Comparison of ENCODE assay signal across 26 cellular contexts in genomic region chr2:38154395-38154794, GRCh38.
"Had no signal": no experiment of that assay in that cellular context is flagged by ENCODE, and none has a peak within 500 bp of the region (broad histone marks: within the 10 kb centered on the region; RNA-seq: fewer than 3 reads in every experiment).

No MANE protein-coding gene starts in this region.

- H3K36me3 Mint-ChIP-seq: activated CD8-positive, alpha-beta memory T cell treated with anti-CD3 and anti-CD28 coated beads, Interleukin-2, amount 10 ng/mL, durations not matched to agents 7 days and 5 days; T-cell had no signal

- ATAC-seq: activated CD8-positive, alpha-beta memory T cell treated with anti-CD3 and anti-CD28 coated beads, Interleukin-2, amount 10 ng/mL, durations not matched to agents 7 days and 5 days; activated CD8-positive, alpha-beta T cell treated with anti-CD3 and anti-CD28 coated beads for 36 hours; activated naive CD8-positive, alpha-beta T cell treated with anti-CD3 and anti-CD28 coated beads, Interleukin-2, amount 50 U/mL, for 24 hours; gastroesophageal sphincter; right lobe of liver; T-cell had no signal

- H2AFZ ChIP-seq: parathyroid adenoma had no signal

- DNase-seq: activated CD4-positive, alpha-beta T cell treated with anti-CD3 and anti-CD28 coated beads, Interleukin-2, amount 10 ng/mL, durations not matched to agents 7 days and 5 days; activated CD4-positive, CD25-positive, alpha-beta regulatory T cell treated with anti-CD3 and anti-CD28 coated beads, Interleukin-2, amount 50 U/mL, for 72 hours; activated CD8-positive, alpha-beta memory T cell treated with anti-CD3 and anti-CD28 coated beads, Interleukin-2, amount 10 ng/mL, durations not matched to agents 7 days and 5 days; activated CD8-positive, alpha-beta T cell treated with anti-CD3 and anti-CD28 coated beads for 36 hours; activated gamma-delta T cell; activated naive CD4-positive, alpha-beta T cell treated with anti-CD3 and anti-CD28 coated beads, Interleukin-2, amount 50 U/mL, for 16 hours; activated naive CD8-positive, alpha-beta T cell treated with anti-CD3 and anti-CD28 coated beads, Interleukin-2, amount 50 U/mL, for 24 hours; erythroblast; head of caudate nucleus; kidney; nephron progenitor cell; right lobe of liver; SK-N-SH; small intestine; stimulated activated CD4-positive, alpha-beta T cell treated with anti-CD3 and anti-CD28 coated beads, Interleukin-4, amount 100 ng/mL, for 1 hour; stimulated activated naive CD4-positive, alpha-beta T cell treated with Interleukin-2 at 50 U/mL for 16 hours; T-cell; WERI-Rb-1 had no signal

- H3K36me3 ChIP-seq: cardiac muscle cell, gastroesophageal sphincter, right lobe of liver, thoracic aorta, WERI-Rb-1 had no signal

- H3K27me3 ChIP-seq: cardiac muscle cell, gastroesophageal sphincter, right lobe of liver had no signal

- H3K79me2 ChIP-seq: parathyroid adenoma had no signal

- H3K4me2 ChIP-seq: SK-N-SH had no signal

- H3K4me3 Mint-ChIP-seq: activated CD4-positive, alpha-beta T cell treated with anti-CD3 and anti-CD28 coated beads, Interleukin-2, amount 10 ng/mL, durations not matched to agents 7 days and 5 days; activated CD8-positive, alpha-beta memory T cell treated with anti-CD3 and anti-CD28 coated beads, Interleukin-2, amount 10 ng/mL, durations not matched to agents 7 days and 5 days; activated CD8-positive, alpha-beta T cell treated with anti-CD3 and anti-CD28 coated beads for 36 hours; activated naive CD8-positive, alpha-beta T cell treated with anti-CD3 and anti-CD28 coated beads, Interleukin-2, amount 50 U/mL, for 24 hours; activated T-helper 1 cell treated with anti-CD3 and anti-CD28 coated beads, Interleukin-12 subunit alpha, Interleukin-12 subunit beta, Interleukin-2, Interleukin-4 antibody, amounts not matched to agents 30 ng/mL and 10 ng/mL and 1 ng/mL, durations not matched to agents 14 hours and 24 hours and 36 hours; nephron progenitor cell; T-cell; T-helper 2 cell treated with Interferon-gamma antibody and Interleukin-4, amounts not matched to agents 5 μg/mL and 100 μg/mL, for 36 hours; type B pancreatic cell had no signal

- H3K4me1 ChIP-seq: parathyroid adenoma had no signal

- H3K27me3 Mint-ChIP-seq: type B pancreatic cell had no signal

- H3K27ac ChIP-seq: cardiac muscle cell, gastroesophageal sphincter, parathyroid adenoma, right lobe of liver, thoracic aorta, WERI-Rb-1 had no signal

- H3K4me3 ChIP-seq: cardiac muscle cell, gastroesophageal sphincter, lung, right lobe of liver, thoracic aorta had no signal

- H3K9me3 ChIP-seq: gastroesophageal sphincter, right lobe of liver, SK-N-SH, thoracic aorta had no signal

- H3K4me1 Mint-ChIP-seq: activated CD4-positive, alpha-beta T cell treated with anti-CD3 and anti-CD28 coated beads, Interleukin-2, amount 10 ng/mL, durations not matched to agents 7 days and 5 days; activated CD8-positive, alpha-beta memory T cell treated with anti-CD3 and anti-CD28 coated beads, Interleukin-2, amount 10 ng/mL, durations not matched to agents 7 days and 5 days; activated naive CD8-positive, alpha-beta T cell treated with anti-CD3 and anti-CD28 coated beads, Interleukin-2, amount 50 U/mL, for 24 hours; T-cell had no signal

- H3K9ac ChIP-seq: parathyroid adenoma, SK-N-SH had no signal

- H3K9me3 Mint-ChIP-seq: activated CD4-positive, alpha-beta T cell treated with anti-CD3 and anti-CD28 coated beads, Interleukin-2, amount 10 ng/mL, durations not matched to agents 7 days and 5 days; activated CD8-positive, alpha-beta T cell treated with anti-CD3 and anti-CD28 coated beads for 36 hours; activated naive CD8-positive, alpha-beta T cell treated with anti-CD3 and anti-CD28 coated beads, Interleukin-2, amount 50 U/mL, for 24 hours; activated T-helper 1 cell treated with anti-CD3 and anti-CD28 coated beads, Interleukin-12 subunit alpha, Interleukin-12 subunit beta, Interleukin-2, Interleukin-4 antibody, amounts not matched to agents 30 ng/mL and 10 ng/mL and 1 ng/mL, durations not matched to agents 14 hours and 24 hours and 36 hours; nephron progenitor cell; T-cell; T-helper 2 cell treated with Interferon-gamma antibody and Interleukin-4, amounts not matched to agents 5 μg/mL and 100 μg/mL, for 36 hours; type B pancreatic cell had no signal

- H3K27ac Mint-ChIP-seq: activated CD4-positive, alpha-beta T cell treated with anti-CD3 and anti-CD28 coated beads, Interleukin-2, amount 10 ng/mL, durations not matched to agents 7 days and 5 days; activated CD8-positive, alpha-beta memory T cell treated with anti-CD3 and anti-CD28 coated beads, Interleukin-2, amount 10 ng/mL, durations not matched to agents 7 days and 5 days; activated CD8-positive, alpha-beta T cell treated with anti-CD3 and anti-CD28 coated beads for 36 hours; activated naive CD8-positive, alpha-beta T cell treated with anti-CD3 and anti-CD28 coated beads, Interleukin-2, amount 50 U/mL, for 24 hours; activated T-helper 1 cell treated with anti-CD3 and anti-CD28 coated beads, Interleukin-12 subunit alpha, Interleukin-12 subunit beta, Interleukin-2, Interleukin-4 antibody, amounts not matched to agents 30 ng/mL and 10 ng/mL and 1 ng/mL, durations not matched to agents 14 hours and 24 hours and 36 hours; nephron progenitor cell; T-cell; T-helper 2 cell treated with Interferon-gamma antibody and Interleukin-4, amounts not matched to agents 5 μg/mL and 100 μg/mL, for 36 hours; type B pancreatic cell had no signal
